13 cellular contexts compared by ENCODE assay signal in genomic region chr6:158772172-158772571, GRCh38. TPM values are rescaled to one million over a fixed set of nuclear protein-coding genes. Genes with fewer than 3 reads are reported as not detected.
DNase-seq lines count a peak whose midpoint lies in the region; ATAC-seq, FAIRE-seq and TF ChIP-seq lines count a peak whose summit lies in the region.
"Had no signal": no experiment of that assay in that cellular context is flagged by ENCODE, and none has a peak within 500 bp of the region (broad histone marks: within the 10 kb centered on the region; RNA-seq: fewer than 3 reads in every experiment).

No MANE protein-coding gene starts in this region.

- TF ChIP-seq POLR2A in GM12892 (IDR thresholded peaks at IDR 0.05; ENCODE audit: low read depth, low read length) = peak; percentile 31; the same call in 1 of the 2 replicates

- H3K4me1 ChIP-seq in BLaER1 = peaks cover 72% of the 10 kb centered on the region
- H3K4me1 ChIP-seq in naive thymus-derived CD4-positive, alpha-beta T cell (ENCODE audit: control insufficient read depth in 2 of 2, insufficient read depth in 2 of 2, low read length in 2 of 2) = peaks cover 19 to 37% of the 10 kb centered on the region in 2 donors

- peaks cover 89% of the 10 kb centered on the region for H3K36me3 ChIP-seq in BLaER1
- peaks cover 50 to 85% (median 56%) of the 10 kb centered on the region in 3 experiments for H3K36me3 ChIP-seq in naive thymus-derived CD4-positive, alpha-beta T cell (ENCODE audit: control insufficient read depth in 2 of 3, insufficient read depth in 3 of 3, low read length in 3 of 3)

- H3K4me1 Mint-ChIP-seq in brain = peaks cover 79% of the 10 kb centered on the region
- H3K4me1 Mint-ChIP-seq in naive thymus-derived CD4-positive, alpha-beta T cell = peaks cover 29 to 58% (median 50%) of the 10 kb centered on the region in 7 donors

- no peaks in the 10 kb centered on the region for H3K27me3 ChIP-seq in BLaER1
- no peaks in the 10 kb centered on the region for H3K27me3 ChIP-seq in naive thymus-derived CD4-positive, alpha-beta T cell (ENCODE audit: control insufficient read depth in 2 of 2, insufficient read depth in 2 of 2, low read length in 2 of 2)

- peaks cover 79% of the 10 kb centered on the region for H3K36me3 Mint-ChIP-seq in brain
- H3K36me3 Mint-ChIP-seq in naive thymus-derived CD4-positive, alpha-beta T cell = peaks cover 22 to 72% (median 46%) of the 10 kb centered on the region in 5 donors

- POLR2A ChIA-PET in naive thymus-derived CD4-positive, alpha-beta T cell (lab: Charles Lee) = interaction anchor here (0.9 to 2.4 kb wide), 4 partner anchors 55 to 110 kb away, joined by 3 to 10 read pairs (median 3); no protein-coding TSS in a partner anchor

- no peaks in the 10 kb centered on the region for H3K9me3 Mint-ChIP-seq in brain
- H3K9me3 Mint-ChIP-seq in naive thymus-derived CD4-positive, alpha-beta T cell = no peaks in the 10 kb centered on the region

- H3K4me3 Mint-ChIP-seq in brain = no peak overlapping the region
- H3K4me3 Mint-ChIP-seq in naive thymus-derived CD4-positive, alpha-beta T cell = peak overlapping the region in 7 of 10 donors; percentile 3 to 70 (median 55)

- H3K27me3 Mint-ChIP-seq in brain = no peaks in the 10 kb centered on the region
- H3K27me3 Mint-ChIP-seq in naive thymus-derived CD4-positive, alpha-beta T cell = no peaks in the 10 kb centered on the region

- DNase-seq in GM12892 (ENCODE audit: insufficient read length) = no peak
- DNase-seq in naive thymus-derived CD4-positive, alpha-beta T cell = no peak
- no peak for DNase-seq in stimulated activated naive CD4-positive, alpha-beta T cell treated with Interleukin-2 at 50 U/mL for 16 hours (lab: John Stamatoyannopoulos, UW)
- no peak for DNase-seq in GM03348 (ENCODE audit: low spot score)
- DNase-seq: central memory CD4-positive, alpha-beta T cell; NCI-H2171 treated with DMSO at 0.1 percent for 48 hours; retina; substantia nigra had no signal

- FAIRE-seq in GM12892 (lab: Jason Lieb, UNC) = no peak

- peaks cover 80% of the 10 kb centered on the region for H4K20me1 ChIP-seq in BLaER1

- no peak for ATAC-seq in naive thymus-derived CD4-positive, alpha-beta T cell
- no peak for ATAC-seq in HG02885 (IDR thresholded peaks at IDR 0.05; ENCODE audit: poor library complexity, unreplicated experiment)
- no peak for ATAC-seq in GM19467 (IDR thresholded peaks at IDR 0.05; ENCODE audit: unreplicated experiment)
- ATAC-seq: Panc1 had no signal

- no peak for TF ChIP-seq CTCF in brain (conservative IDR thresholded peaks at IDR 0.05)

- peak overlapping the region; percentile 40 for H3K27ac ChIP-seq in BLaER1
- peak overlapping the region; percentile 51 for H3K27ac ChIP-seq in naive thymus-derived CD4-positive, alpha-beta T cell (ENCODE audit: low read depth, low read length)

- no peaks in the 10 kb centered on the region for H3K9me3 ChIP-seq in BLaER1
- no peaks in the 10 kb centered on the region for H3K9me3 ChIP-seq in naive thymus-derived CD4-positive, alpha-beta T cell (ENCODE audit: control insufficient read depth in 2 of 3, low read length in 3 of 3)

- intact Hi-C loops in naive thymus-derived CD4-positive, alpha-beta T cell (cut with micrococcal nuclease) = loop anchor here in 1 of 2 donors (5.0 kb wide), 1 partner anchor 200 kb away; no protein-coding TSS in a partner anchor

- no peak overlapping the region for H3K4me3 ChIP-seq in BLaER1
- H3K4me3 ChIP-seq in naive thymus-derived CD4-positive, alpha-beta T cell (ENCODE audit: low read length) = no peak overlapping the region

- H3K27ac Mint-ChIP-seq in brain = peak overlapping the region; percentile 70 to 97 (median 95)
- H3K27ac Mint-ChIP-seq in naive thymus-derived CD4-positive, alpha-beta T cell = peak overlapping the region; percentile 72 to 91 (median 85)

- H3K4me2 ChIP-seq in BLaER1 = peak overlapping the region; percentile 86

- H3K9ac ChIP-seq in BLaER1 = no peak overlapping the region; the same call in 1 of the 2 replicates

- CTCF ChIA-PET in naive thymus-derived CD4-positive, alpha-beta T cell (lab: Charles Lee) = interaction anchor here (0.7 to 2.2 kb wide), 3 partner anchors 9 to 201 kb away, joined by 3 to 5 read pairs (median 4); no protein-coding TSS in a partner anchor

RNA-seq across cellular contexts. Expression of gene EZR, which starts 47.0 kb away (rescaled TPM):
- polyA plus RNA-seq in GM12892 (2012; ENCODE audit: missing spikeins) = 137 TPM
- polyA plus RNA-seq in brain (ENCODE audit: insufficient read depth, low read depth, low replicate concordance) = 317 TPM
- 100 to 1,000 TPM; 132 to 201 (median 163) TPM for total RNA-seq in naive thymus-derived CD4-positive, alpha-beta T cell
- polyA plus RNA-seq in naive thymus-derived CD4-positive, alpha-beta T cell = 100 to 1,000 TPM; 115 to 140 TPM

Comparison
In these comparisons a context has a peak if more than half of its experiments do, and no peak if none do; other contexts are left out.
1. H3K4me3 Mint-ChIP-seq: peak in naive thymus-derived CD4-positive, alpha-beta T cell (7 of 10); none in brain (0 of 5).